33 cellular contexts compared by ENCODE assay signal in genomic region chr7:144710791-144711190, GRCh38.
"Had no signal": no experiment of that assay in that cellular context is flagged by ENCODE, and none has a peak within 500 bp of the region (broad histone marks: within the 10 kb centered on the region; RNA-seq: fewer than 3 reads in every experiment).

No MANE protein-coding gene starts in this region.

- H3K4me3 ChIP-seq: adrenal gland, ascending aorta, body of pancreas, breast epithelium, cardiac muscle cell had no signal

- ATAC-seq: activated naive CD4-positive, alpha-beta T cell treated with anti-CD3 and anti-CD28 coated beads, Interleukin-2, amount 50 U/mL, for 72 hours; activated naive CD8-positive, alpha-beta T cell treated with anti-CD3 and anti-CD28 coated beads, Interleukin-2, amount 50 U/mL, for 24 hours; activated T-cell treated with anti-CD3 and anti-CD28 coated beads, Interleukin-2, amount 50 U/mL, for 4 hours; activated T-cell treated with anti-CD3 and anti-CD28 coated beads, Interleukin-2, amount 50 U/mL, for 72 hours; activated T-helper 17 cell treated with anti-CD3 and anti-CD28 coated beads, Interleukin-2, amount 50 U/mL, for 72 hours; body of pancreas had no signal

- H3K9me3 ChIP-seq: adrenal gland, ascending aorta, body of pancreas, breast epithelium had no signal

- FAIRE-seq: astrocyte, bronchial epithelial cell had no signal

- H3K36me3 ChIP-seq: adrenal gland, ascending aorta, brain microvascular endothelial cell, breast epithelium, cardiac muscle cell had no signal

- DNase-seq: activated effector memory CD4-positive, alpha-beta T cell treated with anti-CD3 and anti-CD28 coated beads, Interleukin-2, amount 50 U/mL, for 16 hours; activated effector memory CD4-positive, alpha-beta T cell treated with Interleukin-2 at 50 U/mL for 16 hours; activated gamma-delta T cell; activated gamma-delta T cell treated with Interleukin-2 at 50 U/mL for 16 hours; activated naive CD4-positive, alpha-beta T cell; activated naive CD4-positive, alpha-beta T cell treated with anti-CD3 and anti-CD28 coated beads for 36 hours; activated naive CD4-positive, alpha-beta T cell treated with anti-CD3 and anti-CD28 coated beads, Interleukin-2, amount 10 ng/mL, durations not matched to agents 7 days and 5 days; activated naive CD4-positive, alpha-beta T cell treated with anti-CD3 and anti-CD28 coated beads, Interleukin-2, amount 50 U/mL, for 16 hours; activated naive CD8-positive, alpha-beta T cell treated with anti-CD3 and anti-CD28 coated beads for 36 hours; activated naive CD8-positive, alpha-beta T cell treated with anti-CD3 and anti-CD28 coated beads, Interleukin-2, amount 10 ng/mL, durations not matched to agents 7 days and 5 days; activated naive CD8-positive, alpha-beta T cell treated with anti-CD3 and anti-CD28 coated beads, Interleukin-2, amount 50 U/mL, for 24 hours; activated T-cell treated with anti-CD3 and anti-CD28 coated beads, Interleukin-2, amount 50 U/mL, for 1 hour; activated T-cell treated with anti-CD3 and anti-CD28 coated beads, Interleukin-2, amount 50 U/mL, for 24 hours; activated T-cell treated with anti-CD3 and anti-CD28 coated beads, Interleukin-2, amount 50 U/mL, for 4 hours; activated T-cell treated with anti-CD3 and anti-CD28 coated beads, Interleukin-2, amount 50 U/mL, for 48 hours; activated T-cell treated with anti-CD3 and anti-CD28 coated beads, Interleukin-2, amount 50 U/mL, for 72 hours; adrenal gland; amniotic stem cell; amygdala; anterior cingulate cortex; aorta; body of pancreas; brain microvascular endothelial cell; caudate nucleus; central memory CD4-positive, alpha-beta T cell; cerebellar nuclear complex had no signal

- H3K27ac ChIP-seq: adrenal gland, ascending aorta, body of pancreas, brain microvascular endothelial cell, breast epithelium, cardiac muscle cell had no signal

- H3K27me3 ChIP-seq: adrenal gland, ascending aorta, body of pancreas, brain microvascular endothelial cell, breast epithelium, cardiac muscle cell had no signal

- H3K4me1 ChIP-seq: adrenal gland, ascending aorta, body of pancreas, breast epithelium had no signal
